In the genomic region with DNA sequence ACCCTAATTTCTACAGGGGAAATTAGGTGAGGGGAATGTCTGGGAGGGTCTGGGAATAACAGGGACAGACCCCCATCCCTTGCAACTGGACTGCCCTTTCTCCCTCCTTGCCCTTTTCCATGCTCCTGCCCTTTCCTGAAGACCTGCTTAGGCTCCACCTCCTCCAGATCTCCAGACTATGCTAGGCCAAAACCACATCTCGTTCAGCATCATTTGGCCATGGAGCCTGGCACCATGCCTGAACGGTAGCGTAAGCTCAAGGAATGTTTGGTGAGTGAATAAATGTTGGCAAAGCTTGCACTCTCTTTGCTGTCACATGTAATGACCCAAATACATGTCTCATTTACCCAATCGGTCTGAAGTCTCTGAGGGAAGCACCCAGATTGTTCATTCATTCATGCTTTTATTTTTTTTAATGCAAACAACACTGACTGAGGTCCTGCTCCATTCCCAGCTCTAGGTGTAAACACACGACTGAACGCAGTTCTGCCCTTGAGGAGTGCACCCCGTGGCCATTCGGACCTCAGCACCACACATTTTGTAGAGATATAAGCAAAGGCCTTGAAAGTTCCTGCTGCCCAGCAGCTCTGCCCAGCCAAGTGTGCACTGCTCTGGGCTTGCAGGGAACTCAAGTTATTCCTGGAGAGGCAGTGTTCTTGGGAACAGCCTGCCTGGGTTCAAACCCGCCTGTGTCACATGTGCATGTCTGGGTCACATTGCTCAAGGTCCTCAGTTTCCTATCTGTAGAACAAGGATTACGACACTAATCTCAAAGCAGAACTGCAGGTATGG, we compare ENCODE assay signal across 13 cellular contexts. TPM values are rescaled to one million over a fixed set of nuclear protein-coding genes. Genes with fewer than 3 reads are reported as not detected.
DNase-seq lines count a peak whose midpoint lies in the region; ATAC-seq, FAIRE-seq and TF ChIP-seq lines count a peak whose summit lies in the region.
"Had no signal": no experiment of that assay in that cellular context is flagged by ENCODE, and none has a peak within 500 bp of the region (broad histone marks: within the 10 kb centered on the region; RNA-seq: fewer than 3 reads in every experiment).

No MANE protein-coding gene starts in this region.

- H3K79me1 ChIP-seq in H9 (ENCODE audit: insufficient read depth, low read depth, low read length, poor library complexity, severe bottlenecking) (no peaks in the 10 kb centered on the region), mesendoderm (ENCODE audit: low read length) (peaks cover 2% of the 10 kb centered on the region)

- H3K4me3 ChIP-seq in astrocyte of the spinal cord (ENCODE audit: low read depth, low read length) (no peak overlapping the region), kidney (ENCODE audit: low read length in 2 of 2) (no peak overlapping the region), mesendoderm (ENCODE audit: low read length) (no peak overlapping the region)
- H3K4me3 ChIP-seq: transverse colon had no signal

- ATAC-seq in GM18867 (IDR thresholded peaks at IDR 0.05; ENCODE audit: unreplicated experiment) (no peak), left ventricle myocardium superior (no peak)
- ATAC-seq: sciatic nerve had no signal

- H3K23ac ChIP-seq in H9 (ENCODE audit: insufficient read length, low read depth, low read length) (no peak overlapping the region), mesendoderm (ENCODE audit: low read length) (no peak overlapping the region)

- no peaks in the 10 kb centered on the region for H4K20me1 ChIP-seq in H9 (ENCODE audit: control insufficient read depth, insufficient read depth, insufficient read length)

- H3K56ac ChIP-seq in H9 (ENCODE audit: insufficient read length, low read depth, low read length) (no peak overlapping the region), mesendoderm (ENCODE audit: low read length) (no peak overlapping the region)

- peaks cover 89% of the 10 kb centered on the region for H3K27me3 Mint-ChIP-seq in H9 (ENCODE audit: low read depth)
- H3K27me3 Mint-ChIP-seq in Calu3 (ENCODE audit: unreplicated experiment): peaks cover 100% of the 10 kb centered on the region

- H2BK15ac ChIP-seq in H9 (ENCODE audit: low read depth, low read length) (no peak overlapping the region), mesendoderm (replicated peaks; ENCODE audit: low read depth) (no peak overlapping the region)

- no peak overlapping the region for H3T11ph ChIP-seq in H9 (ENCODE audit: low read length)

- H3K4me1 ChIP-seq in H9 (ENCODE audit: insufficient read depth, low read length): peaks cover 16% of the 10 kb centered on the region
- peaks cover 0 to 14% of the 10 kb centered on the region in 2 donors for H3K4me1 ChIP-seq in kidney (ENCODE audit: control insufficient read depth in 1 of 2, insufficient read depth in 1 of 2, low read depth in 1 of 2, low read length in 2 of 2)
- H3K4me1 ChIP-seq in mesendoderm (ENCODE audit: control insufficient read depth, low read depth, low read length): peaks cover 9% of the 10 kb centered on the region

- H3K4me1 Mint-ChIP-seq in H9 (peaks cover 54 to 65% of the 10 kb centered on the region in 2 experiments), Calu3 (ENCODE audit: low read depth, unreplicated experiment) (peaks cover 17% of the 10 kb centered on the region)

- H4K8ac ChIP-seq in H9 (replicated peaks; ENCODE audit: insufficient read length, low read depth, low read length): no peak overlapping the region
- H4K8ac ChIP-seq in mesendoderm (ENCODE audit: low read depth, low read length): no peak overlapping the region

- no peak for FAIRE-seq in kidney (lab: Jason Lieb, UNC)

- CTCF ChIA-PET in Calu3 (lab: Charles Lee): interaction anchor here (0.5 to 1.2 kb wide), 2 partner anchors 92 to 436 kb away, joined by 3 to 4 read pairs; a partner anchor contains a TSS

- H3K9me3 Mint-ChIP-seq in H9 (no peaks in the 10 kb centered on the region), Calu3 (ENCODE audit: low read depth, unreplicated experiment) (no peaks in the 10 kb centered on the region)
- H3K9me3 Mint-ChIP-seq: activated naive CD4-positive, alpha-beta T cell treated with anti-CD3 and anti-CD28 coated beads, Interleukin-2, amount 50 U/mL, for 24 hours had no signal

- DNase-seq in AG20443 (ENCODE audit: low spot score): peak; percentile 48
- peak; percentile 27 for DNase-seq in H9
- DNase-seq in astrocyte of the spinal cord (ENCODE audit: low read depth, low spot score): peak; percentile 18
- DNase-seq in kidney: peak; percentile 24
- no peak for DNase-seq in mesendoderm
- no peak for DNase-seq in Calu3
- DNase-seq in left ventricle myocardium superior: no peak
- DNase-seq: activated CD8-positive, alpha-beta memory T cell treated with anti-CD3 and anti-CD28 coated beads for 24 hours; effector memory CD4-positive, alpha-beta T cell; transverse colon had no signal

- H3K4me3 Mint-ChIP-seq in H9: peak overlapping the region in 1 of 2 experiments; percentile 84; a peak in 2 of 5 replicates
- no peak overlapping the region for H3K4me3 Mint-ChIP-seq in Calu3 (ENCODE audit: low read depth, unreplicated experiment)

- H3K9me3 ChIP-seq in H9 (ENCODE audit: control insufficient read depth, low read depth, low read length) (no peaks in the 10 kb centered on the region), kidney (ENCODE audit: control insufficient read depth in 1 of 2, low read length in 2 of 2) (no peaks in the 10 kb centered on the region)
- H3K9me3 ChIP-seq: transverse colon had no signal

- H2BK5ac ChIP-seq in H9 (ENCODE audit: insufficient read length, low read length) (no peak overlapping the region), mesendoderm (ENCODE audit: low read length) (no peak overlapping the region)

- H3K36me3 ChIP-seq in kidney (ENCODE audit: control insufficient read depth in 1 of 2, insufficient read depth in 2 of 2, low read length in 2 of 2): no peaks in the 10 kb centered on the region
- H3K36me3 ChIP-seq in mesendoderm (ENCODE audit: control insufficient read depth, insufficient read depth, low read length): no peaks in the 10 kb centered on the region
- H3K36me3 ChIP-seq: transverse colon had no signal

- H3K23me2 ChIP-seq in H9 (ENCODE audit: insufficient read length, low read depth, low read length, poor library complexity, severe bottlenecking): peaks cover 20% of the 10 kb centered on the region

- BruUV-seq in Calu3 (replicated peaks; lab: Mats Ljungman, UMichigan): no TSS peak

- H3K36me3 Mint-ChIP-seq in H9 (ENCODE audit: insufficient read depth in 1 of 3, low read depth in 3 of 3): no peaks in the 10 kb centered on the region; a peak in 1 of 7 replicates
- H3K36me3 Mint-ChIP-seq in Calu3 (ENCODE audit: insufficient read depth, unreplicated experiment): peaks cover 5% of the 10 kb centered on the region
- H3K36me3 Mint-ChIP-seq: activated naive CD4-positive, alpha-beta T cell treated with anti-CD3 and anti-CD28 coated beads, Interleukin-2, amount 50 U/mL, for 24 hours had no signal

- H2BK12ac ChIP-seq in H9 (ENCODE audit: insufficient read length, low read depth, low read length): no peak overlapping the region

- H2BK20ac ChIP-seq in H9 (ENCODE audit: low read depth, low read length, poor library complexity, severe bottlenecking): no peak overlapping the region

- no peak overlapping the region for H3K9ac ChIP-seq in H9 (ENCODE audit: extremely low read depth, insufficient read length, low read length)
- no peak overlapping the region for H3K9ac ChIP-seq in kidney (ENCODE audit: low read length in 2 of 2)
- no peak overlapping the region for H3K9ac ChIP-seq in mesendoderm (ENCODE audit: low read length)

- no peaks in the 10 kb centered on the region for H3K79me2 ChIP-seq in H9 (ENCODE audit: insufficient read depth, low read length)
- no peaks in the 10 kb centered on the region for H3K79me2 ChIP-seq in mesendoderm (ENCODE audit: control insufficient read depth, insufficient read depth, low read length)

- no peak overlapping the region for H3K27ac Mint-ChIP-seq in H9
- no peak overlapping the region for H3K27ac Mint-ChIP-seq in Calu3 (ENCODE audit: unreplicated experiment)
- H3K27ac Mint-ChIP-seq: activated naive CD4-positive, alpha-beta T cell treated with anti-CD3 and anti-CD28 coated beads, Interleukin-2, amount 50 U/mL, for 24 hours had no signal

- TF ChIP-seq CTCF in H9 (conservative IDR thresholded peaks at IDR 0.05): no peak
- no peak for TF ChIP-seq CTCF in astrocyte of the spinal cord (IDR thresholded peaks at IDR 0.05; ENCODE audit: low read depth, low read length)
- no peak for TF ChIP-seq CTCF in kidney (IDR thresholded peaks at IDR 0.05; ENCODE audit: borderline replicate concordance, extremely low read depth, insufficient read depth)
- TF ChIP-seq CTCF in Calu3 (IDR thresholded peaks at IDR 0.05; ENCODE audit: unreplicated experiment): no peak

- H3K4ac ChIP-seq in H9 (ENCODE audit: low read depth, low read length) (no peak overlapping the region), mesendoderm (ENCODE audit: low read depth, low read length) (no peak overlapping the region)

- no peak overlapping the region for H4K91ac ChIP-seq in H9 (ENCODE audit: insufficient read length, low read depth, low read length)

- H3K4me2 ChIP-seq in H9 (ENCODE audit: insufficient read depth, insufficient read length, low read length) (no peak overlapping the region), mesendoderm (ENCODE audit: low read length) (no peak overlapping the region)

- in situ Hi-C loops in astrocyte of the spinal cord (cut with HindIII; ENCODE audit: low sequenced_read_pairs): no loop called here

- H4K5ac ChIP-seq in H9 (ENCODE audit: insufficient read length, low read depth, low read length) (no peak overlapping the region), mesendoderm (ENCODE audit: low read length) (no peak overlapping the region)

- no peak overlapping the region for H3K27ac ChIP-seq in H9 (ENCODE audit: insufficient read length, low read depth, low read length)
- no peak overlapping the region for H3K27ac ChIP-seq in kidney (ENCODE audit: low read depth in 2 of 2, low read length in 2 of 2)
- no peak overlapping the region for H3K27ac ChIP-seq in mesendoderm (ENCODE audit: low read depth, low read length)
- H3K27ac ChIP-seq: transverse colon had no signal

- no peak overlapping the region for H2BK120ac ChIP-seq in H9 (ENCODE audit: low read depth, low read length, poor library complexity, severe bottlenecking)
- H2BK120ac ChIP-seq in mesendoderm (ENCODE audit: low read depth, low read length): no peak overlapping the region

- no CpG with 5 or more reads among the region's 10 CpGs for WGBS in H9 (ENCODE audit: extremely low coverage, insufficient read length, low lambda C conversion rate)
- no CpG with 5 or more reads among the region's 10 CpGs for WGBS in mesendoderm (ENCODE audit: extremely low coverage, insufficient coverage, low lambda C conversion rate)

- no peak overlapping the region for H2AK5ac ChIP-seq in H9 (ENCODE audit: insufficient read length, low read length)
- H2AK5ac ChIP-seq in mesendoderm (ENCODE audit: low read length): no peak overlapping the region

- H3K14ac ChIP-seq in H9 (ENCODE audit: insufficient read depth, low read length): no peak overlapping the region

- no peak overlapping the region for H2AFZ ChIP-seq in H9 (ENCODE audit: low read length)

- H3K27me3 ChIP-seq in H9 (ENCODE audit: insufficient read depth, low read length) (peaks cover 7% of the 10 kb centered on the region; the same call in 1 of the 2 replicates), mesendoderm (ENCODE audit: insufficient read depth, low read length, poor library complexity) (no peaks in the 10 kb centered on the region)

- intact Hi-C loops in kidney (cut with DNase I) (no loop called here), Calu3 (cut with micrococcal nuclease; ENCODE audit: unreplicated experiment) (loop anchor here (10.0 kb wide), 1 partner anchor 432 kb away; a partner anchor contains a TSS), left ventricle myocardium superior (cut with micrococcal nuclease) (loop anchor here (10.0 kb wide), 1 partner anchor 92 kb away; no protein-coding TSS in a partner anchor)

- H3K18ac ChIP-seq in H9 (ENCODE audit: insufficient read length, low read depth, low read length) (no peak overlapping the region), mesendoderm (ENCODE audit: low read length) (no peak overlapping the region)

RNA-seq across cellular contexts. Expression of a gene that starts 1.1 kb away (rescaled TPM):
- total RNA-seq in H9 (2021): 5.3 and 5.6 TPM in 2 replicates
- not detected for total RNA-seq in kidney
- not detected for polyA plus RNA-seq in kidney (ENCODE audit: insufficient read depth, low read depth, low replicate concordance)
- polyA plus RNA-seq in mesendoderm (2013, experiment 1 of 2): 26.7 TPM
- 26.5 TPM for polyA plus RNA-seq in mesendoderm (2013, experiment 2 of 2)
- not detected in 2 replicates for total RNA-seq in Calu3 (2022)
- not detected for total RNA-seq in left ventricle myocardium superior
- total RNA-seq: sciatic nerve, transverse colon had no signal

Comparison
In these comparisons a context has a peak if more than half of its experiments do, and no peak if none do; other contexts are left out.
1. DNase-seq: peak in AG20443 (single experiment), H9 (single experiment), astrocyte of the spinal cord (single experiment) and kidney (single experiment); none in mesendoderm (single experiment), Calu3 (single experiment) and left ventricle myocardium superior (single experiment).